Comparison of ENCODE assay signal across 17 cellular contexts in genomic region chr11:34056672-34057071, GRCh38. TPM values are rescaled to one million over a fixed set of nuclear protein-coding genes. Genes with fewer than 3 reads are reported as not detected.
DNase-seq lines count a peak whose midpoint lies in the region; ATAC-seq and TF ChIP-seq lines count a peak whose summit lies in the region.
"Had no signal": no experiment of that assay in that cellular context is flagged by ENCODE, and none has a peak within 500 bp of the region (broad histone marks: within the 10 kb centered on the region; RNA-seq: fewer than 3 reads in every experiment).

No MANE protein-coding gene starts in this region.

- peaks cover 13% of the 10 kb centered on the region for H3K36me3 Mint-ChIP-seq in activated naive CD4-positive, alpha-beta T cell treated with anti-CD3 and anti-CD28 coated beads, Interleukin-2, amount 50 U/mL, for 24 hours
- peaks cover 17 to 38% of the 10 kb centered on the region in 2 donors for H3K36me3 Mint-ChIP-seq in activated naive CD4-positive, alpha-beta T cell treated with anti-CD3 and anti-CD28 coated beads, Interleukin-2, amount 50 U/mL, for 72 hours

- DNase-seq in activated naive CD4-positive, alpha-beta T cell treated with anti-CD3 and anti-CD28 coated beads, Interleukin-2, amount 50 U/mL, for 72 hours (ENCODE audit: low spot score in 2 of 2), result no peak
- DNase-seq in OCI-LY7 (ENCODE audit: low spot score) (no peak), fibroblast of lung (ENCODE audit: low read depth in 2 of 2) (no peak), psoas muscle (no peak), cerebellar nuclear complex (lab: John Stamatoyannopoulos, UW) (no peak), foreskin melanocyte (no peak)
- DNase-seq in activated CD4-positive, alpha-beta T cell treated with anti-CD3 and anti-CD28 coated beads, Interleukin-2, amount 50 U/mL, for 48 hours, result no peak
- DNase-seq: anterior cingulate cortex, DMS53, dorsolateral prefrontal cortex, NCI-H1930, NCI-H774, occipital lobe, SJCRH30 had no signal

- no peak for ATAC-seq in activated naive CD4-positive, alpha-beta T cell treated with anti-CD3 and anti-CD28 coated beads, Interleukin-2, amount 50 U/mL, for 72 hours
- ATAC-seq in psoas muscle, result no peak
- ATAC-seq: gastroesophageal sphincter had no signal

- H3K9ac ChIP-seq in fibroblast of lung (ENCODE audit: insufficient read depth, low read length), result no peak overlapping the region

- no peak overlapping the region for H3K27ac Mint-ChIP-seq in activated naive CD4-positive, alpha-beta T cell treated with anti-CD3 and anti-CD28 coated beads, Interleukin-2, amount 50 U/mL, for 24 hours
- H3K27ac Mint-ChIP-seq in activated naive CD4-positive, alpha-beta T cell treated with anti-CD3 and anti-CD28 coated beads, Interleukin-2, amount 50 U/mL, for 72 hours, result no peak overlapping the region

- no TSS peak for BruUV-seq in OCI-LY7 (replicated peaks; lab: Mats Ljungman, UMichigan)

- H3K4me2 ChIP-seq in OCI-LY7 (ENCODE audit: low read length), result peak overlapping the region; percentile 88
- H3K4me2 ChIP-seq in fibroblast of lung (ENCODE audit: extremely low read depth, insufficient read depth, low read length), result peak overlapping the region; percentile 6

- H2AFZ ChIP-seq in OCI-LY7 (ENCODE audit: low read length) (no peak overlapping the region), fibroblast of lung (ENCODE audit: low read length) (no peak overlapping the region)

- H3K4me3 ChIP-seq in OCI-LY7 (ENCODE audit: low read depth, low read length, poor library complexity, severe bottlenecking) (peak overlapping the region; percentile 90), fibroblast of lung (replicated peaks in 1 of 4; ENCODE audit: control extremely low read depth in 1 of 4, insufficient read depth in 1 of 4, low read depth in 3 of 4, low read length in 4 of 4) (peak overlapping the region in 2 of 4 experiments; percentile 23 to 29), psoas muscle (peak overlapping the region; percentile 16)
- H3K4me3 ChIP-seq: gastroesophageal sphincter, SJCRH30, vagina had no signal

- H3K36me3 ChIP-seq in OCI-LY7 (ENCODE audit: insufficient read depth, low read length), result peaks cover 95% of the 10 kb centered on the region
- peaks cover 7% of the 10 kb centered on the region for H3K36me3 ChIP-seq in fibroblast of lung (ENCODE audit: control insufficient read depth, insufficient read depth, low read length)
- peaks cover 3 to 20% of the 10 kb centered on the region in 2 donors for H3K36me3 ChIP-seq in psoas muscle (ENCODE audit: insufficient read depth in 1 of 2, low read depth in 1 of 2)
- H3K36me3 ChIP-seq: vagina had no signal

- H3K27me3 Mint-ChIP-seq in activated naive CD4-positive, alpha-beta T cell treated with anti-CD3 and anti-CD28 coated beads, Interleukin-2, amount 50 U/mL, for 24 hours, result no peaks in the 10 kb centered on the region

- 9 to 25% (median 16%) methylated on average over 2 of the region's 2 CpGs for WGBS in psoas muscle, 3 donors

- peaks cover 42% of the 10 kb centered on the region for H3K4me1 Mint-ChIP-seq in activated naive CD4-positive, alpha-beta T cell treated with anti-CD3 and anti-CD28 coated beads, Interleukin-2, amount 50 U/mL, for 24 hours

- H3K27me3 ChIP-seq in fibroblast of lung (ENCODE audit: control insufficient read depth, insufficient read depth, low read length) (no peaks in the 10 kb centered on the region), psoas muscle (ENCODE audit: insufficient read depth in 3 of 3, low read length in 2 of 3) (no peaks in the 10 kb centered on the region)
- H3K27me3 ChIP-seq: dorsolateral prefrontal cortex, gastroesophageal sphincter, SJCRH30, vagina had no signal

- H3K27ac ChIP-seq in OCI-LY7 (ENCODE audit: low read depth, low read length, poor library complexity, severe bottlenecking) (no peak overlapping the region), fibroblast of lung (ENCODE audit: insufficient read depth, low read length) (no peak overlapping the region), psoas muscle (no peak overlapping the region)
- H3K27ac ChIP-seq: gastroesophageal sphincter, SJCRH30, vagina had no signal

- H3K9me3 Mint-ChIP-seq in activated naive CD4-positive, alpha-beta T cell treated with anti-CD3 and anti-CD28 coated beads, Interleukin-2, amount 50 U/mL, for 24 hours, result no peaks in the 10 kb centered on the region
- no peaks in the 10 kb centered on the region for H3K9me3 Mint-ChIP-seq in activated naive CD4-positive, alpha-beta T cell treated with anti-CD3 and anti-CD28 coated beads, Interleukin-2, amount 50 U/mL, for 72 hours

- intact Hi-C loops in OCI-LY7 (cut with micrococcal nuclease; ENCODE audit: unreplicated experiment) (loop anchor here (10.0 kb wide), 1 partner anchor 1162 kb away; the partner anchor contains the start of gene QSER1), psoas muscle (cut with DNase I) (loop anchor here in 1 of 2 donors (10.0 kb wide), 1 partner anchor 48 kb away; the partner anchor contains the start of gene NAT10)

- CTCF ChIA-PET in OCI-LY7 (lab: Charles Lee; ENCODE audit: unreplicated experiment), result no interaction called here

- peaks cover 95% of the 10 kb centered on the region for H3K79me2 ChIP-seq in OCI-LY7 (ENCODE audit: insufficient read depth, low read depth, low read length)
- peaks cover 94% of the 10 kb centered on the region for H3K79me2 ChIP-seq in fibroblast of lung (ENCODE audit: control insufficient read depth, insufficient read depth, low read length)

- H3K9me3 ChIP-seq in OCI-LY7 (ENCODE audit: low read length) (no peaks in the 10 kb centered on the region), fibroblast of lung (ENCODE audit: control insufficient read depth, insufficient read depth, low read depth, low read length) (no peaks in the 10 kb centered on the region), psoas muscle (no peaks in the 10 kb centered on the region)
- H3K9me3 ChIP-seq: gastroesophageal sphincter, SJCRH30, vagina had no signal

- peak overlapping the region; percentile 51 for H3K4me3 Mint-ChIP-seq in activated naive CD4-positive, alpha-beta T cell treated with anti-CD3 and anti-CD28 coated beads, Interleukin-2, amount 50 U/mL, for 24 hours

- H4K20me1 ChIP-seq in OCI-LY7 (ENCODE audit: insufficient read depth, low read length) (peaks cover 62% of the 10 kb centered on the region), fibroblast of lung (ENCODE audit: control insufficient read depth, extremely low read depth, insufficient read depth, low read length) (peaks cover 19% of the 10 kb centered on the region)

- TF ChIP-seq CTCF in OCI-LY7 (conservative IDR thresholded peaks at IDR 0.05; ENCODE audit: low read length) (no peak), fibroblast of lung (conservative IDR thresholded peaks at IDR 0.05 in 1 of 2, IDR thresholded peaks at IDR 0.05 in 1 of 2; ENCODE audit: low read depth in 1 of 2, low read length in 2 of 2) (no peak), psoas muscle (IDR thresholded peaks at IDR 0.05) (no peak)

- H3K9me2 ChIP-seq in OCI-LY7 (ENCODE audit: insufficient read depth, low read length), result no peaks in the 10 kb centered on the region

- H3K4me1 ChIP-seq in OCI-LY7 (ENCODE audit: insufficient read depth, low read length, poor library complexity, severe bottlenecking), result peaks cover 39% of the 10 kb centered on the region
- H3K4me1 ChIP-seq in fibroblast of lung (ENCODE audit: control insufficient read depth, extremely low read depth, insufficient read depth, low read length), result peaks cover 6% of the 10 kb centered on the region
- peaks cover 65% of the 10 kb centered on the region for H3K4me1 ChIP-seq in psoas muscle

- POLR2A ChIA-PET in OCI-LY7 (lab: Charles Lee), result interaction anchor here (1.2 to 4.0 kb wide), 3 partner anchors 7 to 15 kb away, joined by 5 to 20 read pairs (median 18); no protein-coding TSS in a partner anchor

RNA-seq across cellular contexts. Expression of gene CAPRIN1, which starts 5.1 kb away (rescaled TPM):
- 100 to 1,000 TPM; 191 to 241 TPM for total RNA-seq in activated naive CD4-positive, alpha-beta T cell treated with anti-CD3 and anti-CD28 coated beads, Interleukin-2, amount 50 U/mL, for 72 hours
- 259 and 260 TPM in 2 replicates for total RNA-seq in OCI-LY7 (2014; rRNA removed; shearing (Covaris generic))
- total RNA-seq in OCI-LY7 (2022) (286 and 298 TPM in 2 replicates), fibroblast of lung (181 and 220 TPM in 2 replicates), psoas muscle (100 to 1,000 TPM in 3 of 4 donors, 10 to 100 TPM in 1; 70.3 to 122 (median 109) TPM)
- polyA plus RNA-seq in fibroblast of lung (203 and 228 TPM in 2 replicates), psoas muscle (10 to 100 TPM; 31.4 to 57.8 (median 54.9) TPM)
- polyA plus RNA-seq in fibroblast of lung (2012), result 144 and 160 TPM in 2 replicates
- 384 and 490 TPM in 2 replicates for polyA minus RNA-seq in fibroblast of lung (ENCODE audit: low replicate concordance)

RNA-seq across cellular contexts. Expression of gene NAT10, which starts 48.8 kb away (rescaled TPM):
- 100 to 1,000 TPM in 1 of 2 donors, 10 to 100 TPM in 1; 53.9 to 154 TPM for total RNA-seq in activated naive CD4-positive, alpha-beta T cell treated with anti-CD3 and anti-CD28 coated beads, Interleukin-2, amount 50 U/mL, for 72 hours
- total RNA-seq in OCI-LY7 (2014; rRNA removed; shearing (Covaris generic)), result 62.5 and 64.9 TPM in 2 replicates
- 94.2 and 120 TPM in 2 replicates for total RNA-seq in OCI-LY7 (2022)
- 12.1 and 14.4 TPM in 2 replicates for total RNA-seq in fibroblast of lung
- 21.5 and 33.0 TPM in 2 replicates for polyA plus RNA-seq in fibroblast of lung
- 21.9 and 35.2 TPM in 2 replicates for polyA plus RNA-seq in fibroblast of lung (2012)
- polyA minus RNA-seq in fibroblast of lung (ENCODE audit: low replicate concordance), result 60.2 and 79.5 TPM in 2 replicates
- total RNA-seq in psoas muscle, result 10 to 100 TPM; 26.7 to 51.5 (median 37.0) TPM
- 10 to 100 TPM; 21.0 to 33.9 (median 28.3) TPM for polyA plus RNA-seq in psoas muscle
